ENCODE assay signal across 2 cellular contexts in genomic region chr4:3417448-3417847, GRCh38.
TF ChIP-seq lines count a peak whose summit lies in the region.

No MANE protein-coding gene starts in this region.

TF ChIP-seq in WTC11, 78 proteins besides CTCF, POLR2A, EP300 and RAD21 (continued from another document):
- no peak for TF ChIP-seq JAZF1 (CRISPR knock-in tag; IDR thresholded peaks at IDR 0.05)
- no peak for TF ChIP-seq JUN (CRISPR knock-in tag; IDR thresholded peaks at IDR 0.05)

TF ChIP-seq in HepG2, 621 proteins besides CTCF, POLR2A, EP300 and RAD21 (continued from another document):
- 0 out of 2 replicates have a peak, but pooled peaks have one; percentile 42 for TF ChIP-seq ZBTB33 (CRISPR knock-in tag; IDR thresholded peaks at IDR 0.05)
